ENCODE assay signal across 15 cellular contexts in the genomic region with DNA sequence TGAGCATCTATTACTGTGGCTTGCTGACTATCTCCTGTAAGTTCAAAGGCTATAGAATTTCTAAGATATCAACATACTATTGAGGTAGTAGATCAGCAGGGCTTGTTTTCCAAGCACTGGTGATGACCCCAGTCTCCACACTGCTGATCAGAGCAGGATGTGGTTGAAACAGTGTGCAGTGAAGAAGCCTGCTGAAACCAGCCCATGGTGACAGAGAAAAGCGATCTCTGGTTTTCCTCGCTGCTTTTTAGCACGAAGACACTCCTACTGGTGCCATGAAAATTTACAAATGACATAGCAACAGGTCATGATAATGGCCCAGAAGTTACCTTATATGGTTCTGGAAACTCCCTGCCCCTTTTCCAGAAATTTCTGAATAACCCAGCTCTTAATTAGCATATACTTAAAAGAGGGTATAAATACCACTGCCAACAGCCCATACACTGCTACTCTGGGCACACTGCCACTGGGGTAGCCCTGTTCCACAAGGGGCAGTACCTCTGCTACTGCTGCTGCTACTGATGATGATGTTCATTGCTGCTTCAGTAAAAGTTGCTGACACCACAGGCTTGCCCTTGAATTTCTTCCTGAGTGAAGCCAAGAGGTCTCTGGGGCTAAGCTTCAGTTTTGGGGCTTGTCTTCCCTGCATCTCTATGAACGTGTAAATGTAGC.
DNase-seq lines count a peak whose midpoint lies in the region; ATAC-seq and TF ChIP-seq lines count a peak whose summit lies in the region.
"Had no signal": no experiment of that assay in that cellular context is flagged by ENCODE, and none has a peak within 500 bp of the region (broad histone marks: within the 10 kb centered on the region; RNA-seq: fewer than 3 reads in every experiment).

No MANE protein-coding gene starts in this region.

- H3K36me3 ChIP-seq in DND-41 (ENCODE audit: insufficient read depth, low read length), result no peaks in the 10 kb centered on the region
- H3K36me3 ChIP-seq: esophagus muscularis mucosa had no signal

- H3K9ac ChIP-seq in DND-41 (ENCODE audit: low read depth, low read length), result peak overlapping the region; percentile 44
- H3K9ac ChIP-seq: parathyroid adenoma had no signal

- no peaks in the 10 kb centered on the region for H3K27me3 Mint-ChIP-seq in WTC11 (ENCODE audit: low read depth)
- H3K27me3 Mint-ChIP-seq: memory B cell had no signal

- H3K36me3 Mint-ChIP-seq in WTC11, result peaks cover 9% of the 10 kb centered on the region
- H3K36me3 Mint-ChIP-seq: memory B cell had no signal

- DNase-seq in DND-41, result peak; percentile 87
- no peak for DNase-seq in WTC11 (ENCODE audit: low spot score)
- no peak for DNase-seq in GM19238 (ENCODE audit: insufficient read length, low spot score)
- no peak for DNase-seq in GM20000 (ENCODE audit: low spot score)
- DNase-seq in ecto neural progenitor cell (ENCODE audit: low spot score), result no peak
- DNase-seq in SW480 (ENCODE audit: low spot score), result no peak
- DNase-seq: activated CD4-positive, alpha-beta T cell treated with anti-CD3 and anti-CD28 coated beads, Interleukin-2, amount 50 U/mL, for 48 hours; activated naive CD4-positive, alpha-beta T cell treated with Interleukin-2 at 50 U/mL for 16 hours; cerebellar nuclear complex; NCI-H774 had no signal

- no peaks in the 10 kb centered on the region for H3K79me2 ChIP-seq in DND-41 (ENCODE audit: insufficient read depth, low read length)
- H3K79me2 ChIP-seq: parathyroid adenoma had no signal

- no peaks in the 10 kb centered on the region for H3K27me3 ChIP-seq in DND-41 (ENCODE audit: insufficient read depth, low read length, poor library complexity)
- H3K27me3 ChIP-seq: esophagus muscularis mucosa had no signal

- H2AFZ ChIP-seq in DND-41 (ENCODE audit: low read depth, low read length), result peak overlapping the region; percentile 77
- H2AFZ ChIP-seq: parathyroid adenoma had no signal

- peak overlapping the region; percentile 59 for H3K4me2 ChIP-seq in DND-41 (ENCODE audit: insufficient read depth, low read length)

- H3K4me3 Mint-ChIP-seq in WTC11, result no peak overlapping the region
- H3K4me3 Mint-ChIP-seq: memory B cell had no signal

- CTCF ChIA-PET in WTC11 (lab: Charles Lee), result no interaction called here

- ATAC-seq in DND-41 (ENCODE audit: insufficient read depth, low read depth) (peak; percentile 97), GM19468 (IDR thresholded peaks at IDR 0.05; ENCODE audit: extremely low read depth, unreplicated experiment) (peak; percentile 50), HG03571 (IDR thresholded peaks at IDR 0.05; ENCODE audit: unreplicated experiment) (peak; percentile 79), WTC11 (peak; percentile 73)

- TF ChIP-seq CTCF in DND-41 (IDR thresholded peaks at IDR 0.05; ENCODE audit: borderline replicate concordance, extremely low read depth, low read length, poor library complexity, severe bottlenecking) (peak; percentile 56), WTC11 (IDR thresholded peaks at IDR 0.05) (no peak), GM20000 (IDR thresholded peaks at IDR 0.05; ENCODE audit: extremely low read depth, missing control alignments) (no peak)

- peaks cover 6% of the 10 kb centered on the region for H3K9me3 ChIP-seq in DND-41 (ENCODE audit: insufficient read depth, low read length, severe bottlenecking)

- H3K4me1 Mint-ChIP-seq in WTC11, result no peaks in the 10 kb centered on the region
- H3K4me1 Mint-ChIP-seq: memory B cell had no signal

- H4K20me1 ChIP-seq in DND-41 (ENCODE audit: insufficient read depth, low read length), result no peaks in the 10 kb centered on the region

- peaks cover 30% of the 10 kb centered on the region for H3K9me3 Mint-ChIP-seq in WTC11
- H3K9me3 Mint-ChIP-seq: memory B cell had no signal

- POLR2A ChIA-PET in WTC11 (lab: Charles Lee), result no interaction called here

- peaks cover 35% of the 10 kb centered on the region for H3K4me1 ChIP-seq in DND-41 (ENCODE audit: insufficient read depth, low read length)
- H3K4me1 ChIP-seq: esophagus muscularis mucosa, parathyroid adenoma had no signal

- H3K27ac Mint-ChIP-seq in WTC11, result no peak overlapping the region
- H3K27ac Mint-ChIP-seq: memory B cell had no signal

- H3K27ac ChIP-seq in DND-41 (ENCODE audit: low read length), result peak overlapping the region; percentile 91
- H3K27ac ChIP-seq: esophagus muscularis mucosa, parathyroid adenoma had no signal

- peak overlapping the region in 1 of 2 experiments; percentile 47; a peak in 2 of 4 replicates for H3K4me3 ChIP-seq in DND-41 (ENCODE audit: low read depth in 1 of 2, low read length in 2 of 2)
- H3K4me3 ChIP-seq: esophagus muscularis mucosa had no signal

TF ChIP-seq in WTC11, 78 proteins besides CTCF, POLR2A, EP300 and RAD21:
- no peak for TF ChIP-seq ZSCAN18 (CRISPR knock-in tag; IDR thresholded peaks at IDR 0.05)
- no peak for TF ChIP-seq TCF7 (CRISPR knock-in tag; IDR thresholded peaks at IDR 0.05; ENCODE audit: low read depth)
- TF ChIP-seq IRF2 (CRISPR knock-in tag; IDR thresholded peaks at IDR 0.05; ENCODE audit: borderline replicate concordance, low read depth), result no peak
